ENCODE assay signal across 1 cellular context in genomic region chr20:24989162-24989561, GRCh38.
TF ChIP-seq lines count a peak whose summit lies in the region.

No MANE protein-coding gene starts in this region.

TF ChIP-seq in GM12878, 131 proteins besides CTCF, POLR2A, EP300 and RAD21:
- TF ChIP-seq BMI1 (IDR thresholded peaks at IDR 0.05; ENCODE audit: borderline replicate concordance), result no peak
- TF ChIP-seq ZNF384 (IDR thresholded peaks at IDR 0.05; ENCODE audit: borderline replicate concordance, low read depth, low read length), result no peak
- no peak for TF ChIP-seq RELA (IDR thresholded peaks at IDR 0.05; ENCODE audit: borderline replicate concordance, partially characterized antibody)
- no peak for TF ChIP-seq E2F4 (IDR thresholded peaks at IDR 0.05; ENCODE audit: low read depth, low read length)
- TF ChIP-seq EGR1 (IDR thresholded peaks at IDR 0.05; ENCODE audit: borderline replicate concordance in 1 of 2, low read depth in 2 of 2, low read length in 2 of 2), result no peak
- TF ChIP-seq ZBED1 (IDR thresholded peaks at IDR 0.05; ENCODE audit: borderline replicate concordance), result no peak
- no peak for TF ChIP-seq STAT3 (IDR thresholded peaks at IDR 0.05; ENCODE audit: low read depth, low read length)
- no peak for TF ChIP-seq SREBF1 (IDR thresholded peaks at IDR 0.05; ENCODE audit: low read length)
- no peak for TF ChIP-seq SIX5 (IDR thresholded peaks at IDR 0.05; ENCODE audit: low read depth, low read length, severe bottlenecking)
- no peak for TF ChIP-seq BACH1 (IDR thresholded peaks at IDR 0.05; ENCODE audit: borderline replicate concordance)
- no peak for TF ChIP-seq SMARCA5 (IDR thresholded peaks at IDR 0.05)
- no peak for TF ChIP-seq JUNB (IDR thresholded peaks at IDR 0.05)
- no peak for TF ChIP-seq TAF1 (IDR thresholded peaks at IDR 0.05; ENCODE audit: borderline replicate concordance, low read depth, low read length)
- TF ChIP-seq MEF2B (IDR thresholded peaks at IDR 0.05; ENCODE audit: partially characterized antibody, poor library complexity, severe bottlenecking), result no peak
- TF ChIP-seq NR2C1 (IDR thresholded peaks at IDR 0.05), result no peak
- TF ChIP-seq YY1 (IDR thresholded peaks at IDR 0.05; ENCODE audit: low read depth, low read length), result no peak
- no peak for TF ChIP-seq ZZZ3 (IDR thresholded peaks at IDR 0.05; ENCODE audit: control insufficient read depth, insufficient read length, low read depth)
- TF ChIP-seq LARP7 (IDR thresholded peaks at IDR 0.05), result no peak
